ENCODE assay signal across 23 cellular contexts in genomic region chr1:66394603-66395002, GRCh38.
DNase-seq lines count a peak whose midpoint lies in the region; ATAC-seq, FAIRE-seq and TF ChIP-seq lines count a peak whose summit lies in the region.
"Had no signal": no experiment of that assay in that cellular context is flagged by ENCODE, and none has a peak within 500 bp of the region (broad histone marks: within the 10 kb centered on the region; RNA-seq: fewer than 3 reads in every experiment).

No MANE protein-coding gene starts in this region.

- intact Hi-C loops in dendritic cell treated with granulocyte-macrophage colony-stimulating factor and Interleukin-4, amounts not matched to agents 40 ng/mL and 50 ng/mL, for 4 days (cut with micrococcal nuclease) = loop anchor here (1.0 to 5.0 kb wide), 4 partner anchors 8 to 58 kb away; no protein-coding TSS in a partner anchor

- H3K9me3 Mint-ChIP-seq in dendritic cell treated with granulocyte-macrophage colony-stimulating factor and Interleukin-4, amounts not matched to agents 40 ng/mL and 50 ng/mL, for 4 days = peaks cover 5% of the 10 kb centered on the region
- peaks cover 3% of the 10 kb centered on the region for H3K9me3 Mint-ChIP-seq in stimulated activated memory B cell treated with anti-CD40 and anti-IgM and Interleukin-4, amounts not matched to agents 10 μg/mL and 1 μg/mL and 100 μg/mL, for 72 hours

- no peaks in the 10 kb centered on the region for H3K27me3 ChIP-seq in effector memory CD4-positive, alpha-beta T cell (replicated peaks; ENCODE audit: control insufficient read depth, insufficient read depth, low read length, poor library complexity, severe bottlenecking)
- H3K27me3 ChIP-seq: SJCRH30 had no signal

- no peak for DNase-seq in GM12891 (ENCODE audit: insufficient read length, low spot score)
- peak; percentile 28 for DNase-seq in NB4 (ENCODE audit: low read depth)
- DNase-seq in effector memory CD4-positive, alpha-beta T cell = no peak
- DNase-seq in ecto neural progenitor cell (ENCODE audit: low spot score) = no peak
- DNase-seq in HuH-7 (ENCODE audit: low spot score) = no peak
- DNase-seq: CD8-positive, alpha-beta T cell; DND-41; MM.1S; NCI-H1092; NCI-H1436; NCI-H187 treated with DMSO at 0.1 percent for 48 hours; NCI-H2107; NCI-H226; NCI-H510A treated with DMSO at 0.1 percent for 48 hours; NCI-H748 treated with DMSO at 0.1 percent for 48 hours; SJCRH30; T-cell had no signal

- no peak overlapping the region for H3K4me3 Mint-ChIP-seq in dendritic cell treated with granulocyte-macrophage colony-stimulating factor and Interleukin-4, amounts not matched to agents 40 ng/mL and 50 ng/mL, for 4 days
- H3K4me3 Mint-ChIP-seq in stimulated activated memory B cell treated with anti-CD40 and anti-IgM and Interleukin-4, amounts not matched to agents 10 μg/mL and 1 μg/mL and 100 μg/mL, for 72 hours = no peak overlapping the region
- H3K4me3 Mint-ChIP-seq: CD8-positive, alpha-beta T cell; T-cell had no signal

- H3K27ac Mint-ChIP-seq in dendritic cell treated with granulocyte-macrophage colony-stimulating factor and Interleukin-4, amounts not matched to agents 40 ng/mL and 50 ng/mL, for 4 days = peak overlapping the region; percentile 65
- peak overlapping the region; percentile 90 for H3K27ac Mint-ChIP-seq in stimulated activated memory B cell treated with anti-CD40 and anti-IgM and Interleukin-4, amounts not matched to agents 10 μg/mL and 1 μg/mL and 100 μg/mL, for 72 hours
- H3K27ac Mint-ChIP-seq: CD8-positive, alpha-beta T cell; T-cell had no signal

- TF ChIP-seq CTCF in NB4 (IDR thresholded peaks at IDR 0.05; ENCODE audit: low read depth, low read length) = no peak

- H3K4me3 ChIP-seq in NB4 (ENCODE audit: low read depth, low read length) = peak overlapping the region; percentile 73
- H3K4me3 ChIP-seq in effector memory CD4-positive, alpha-beta T cell (ENCODE audit: insufficient read depth, low read depth, low read length, poor library complexity, severe bottlenecking) = no peak overlapping the region
- H3K4me3 ChIP-seq: K562, SJCRH30 had no signal

- H3K27ac ChIP-seq in effector memory CD4-positive, alpha-beta T cell (ENCODE audit: insufficient read depth, low read length, poor library complexity, severe bottlenecking) = no peak overlapping the region
- H3K27ac ChIP-seq: SJCRH30 had no signal

- H3K27me3 Mint-ChIP-seq in dendritic cell treated with granulocyte-macrophage colony-stimulating factor and Interleukin-4, amounts not matched to agents 40 ng/mL and 50 ng/mL, for 4 days = peaks cover 3% of the 10 kb centered on the region
- H3K27me3 Mint-ChIP-seq in stimulated activated memory B cell treated with anti-CD40 and anti-IgM and Interleukin-4, amounts not matched to agents 10 μg/mL and 1 μg/mL and 100 μg/mL, for 72 hours = no peaks in the 10 kb centered on the region
- H3K27me3 Mint-ChIP-seq: T-cell had no signal

- H3K36me3 Mint-ChIP-seq in dendritic cell treated with granulocyte-macrophage colony-stimulating factor and Interleukin-4, amounts not matched to agents 40 ng/mL and 50 ng/mL, for 4 days (ENCODE audit: low read depth) = peaks cover 3% of the 10 kb centered on the region
- peaks cover 3% of the 10 kb centered on the region for H3K36me3 Mint-ChIP-seq in stimulated activated memory B cell treated with anti-CD40 and anti-IgM and Interleukin-4, amounts not matched to agents 10 μg/mL and 1 μg/mL and 100 μg/mL, for 72 hours
- H3K36me3 Mint-ChIP-seq: CD8-positive, alpha-beta T cell; T-cell had no signal

- TF ChIP-seq POLR2A in GM12891 (IDR thresholded peaks at IDR 0.05; ENCODE audit: low read depth, low read length) = no peak
- no peak for TF ChIP-seq POLR2A in NB4 (IDR thresholded peaks at IDR 0.05; ENCODE audit: extremely low read depth, insufficient read length)

- H3K36me3 ChIP-seq in effector memory CD4-positive, alpha-beta T cell (ENCODE audit: control insufficient read depth, insufficient read depth, low read length) = no peaks in the 10 kb centered on the region
- H3K36me3 ChIP-seq: SJCRH30 had no signal

- H3K9me3 ChIP-seq in effector memory CD4-positive, alpha-beta T cell (ENCODE audit: control insufficient read depth, low read length) = no peaks in the 10 kb centered on the region
- H3K9me3 ChIP-seq: SJCRH30 had no signal

- peak; percentile 65 for FAIRE-seq in GM12891 (lab: Jason Lieb, UNC)
- FAIRE-seq: H54, K562, RCC 7860 had no signal

- ATAC-seq in stimulated activated memory B cell treated with anti-CD40 and anti-IgM and Interleukin-4, amounts not matched to agents 10 μg/mL and 1 μg/mL and 100 μg/mL, for 72 hours = no peak
- no peak for ATAC-seq in GM21360 (IDR thresholded peaks at IDR 0.05; ENCODE audit: unreplicated experiment)
- ATAC-seq: CD8-positive, alpha-beta T cell; K562; T-cell had no signal

- no peaks in the 10 kb centered on the region for H3K4me1 ChIP-seq in effector memory CD4-positive, alpha-beta T cell (ENCODE audit: control insufficient read depth, insufficient read depth, low read length, poor library complexity, severe bottlenecking)
- H3K4me1 ChIP-seq: SJCRH30 had no signal

- peaks cover 58% of the 10 kb centered on the region for H3K4me1 Mint-ChIP-seq in dendritic cell treated with granulocyte-macrophage colony-stimulating factor and Interleukin-4, amounts not matched to agents 40 ng/mL and 50 ng/mL, for 4 days (ENCODE audit: low read depth)
- H3K4me1 Mint-ChIP-seq in stimulated activated memory B cell treated with anti-CD40 and anti-IgM and Interleukin-4, amounts not matched to agents 10 μg/mL and 1 μg/mL and 100 μg/mL, for 72 hours = peaks cover 62% of the 10 kb centered on the region

TF ChIP-seq in GM12891, 5 proteins besides CTCF, POLR2A, EP300 and RAD21:
- TF ChIP-seq POU2F2 (IDR thresholded peaks at IDR 0.05; ENCODE audit: low read depth, low read length) (no peak), PAX5 (IDR thresholded peaks at IDR 0.05; ENCODE audit: insufficient read depth, low read length, severe bottlenecking) (no peak), SPI1 (IDR thresholded peaks at IDR 0.05; ENCODE audit: low read depth, low read length) (no peak), POLR2AphosphoS5 (IDR thresholded peaks at IDR 0.05; ENCODE audit: low read depth, low read length) (no peak), TAF1 (IDR thresholded peaks at IDR 0.05; ENCODE audit: low read depth, low read length) (no peak)
TF ChIP-seq in GM12891: peak in this region for 0.
